13 cellular contexts compared by ENCODE assay signal in the genomic region with DNA sequence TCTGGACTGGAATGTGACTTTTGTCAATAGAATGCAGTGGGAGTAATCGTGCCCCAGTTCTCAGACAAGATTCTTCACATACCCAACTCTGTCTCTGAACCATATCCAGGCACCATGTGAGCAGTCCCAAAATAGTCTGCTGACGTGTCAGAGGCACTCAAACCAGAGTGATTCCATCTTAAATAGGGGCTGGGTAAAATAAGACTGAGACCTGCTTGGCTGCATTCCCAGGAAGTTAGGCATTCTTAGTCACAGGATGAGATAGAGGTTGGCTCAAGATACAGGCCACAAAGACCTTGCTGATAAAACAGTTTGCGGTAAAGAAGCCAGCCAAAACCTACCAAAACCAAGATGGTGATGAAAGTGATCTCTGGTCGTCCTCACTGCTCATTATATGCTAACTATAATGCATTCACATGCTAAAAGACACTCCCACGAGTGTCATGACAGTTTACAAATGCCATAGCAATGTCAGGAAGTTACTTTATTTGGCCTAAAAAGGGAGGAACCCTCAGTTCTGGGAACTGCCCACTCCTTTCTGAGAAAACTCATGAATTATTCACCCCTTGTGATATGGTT. TPM values are rescaled to one million over a fixed set of nuclear protein-coding genes. Genes with fewer than 3 reads are reported as not detected.
A peak's percentile ranks its signal among the peaks of the same experiment; 100 is the strongest.
DNase-seq lines count a peak whose midpoint lies in the region; ATAC-seq and TF ChIP-seq lines count a peak whose summit lies in the region.
"Had no signal": no experiment of that assay in that cellular context is flagged by ENCODE, and none has a peak within 500 bp of the region (broad histone marks: within the 10 kb centered on the region; RNA-seq: fewer than 3 reads in every experiment).

No MANE protein-coding gene starts in this region.

- TF ChIP-seq CTCF in AG09309 (IDR thresholded peaks at IDR 0.05; ENCODE audit: control insufficient read depth, insufficient read depth, low read depth, low read length, missing control alignments) (no peak), coronary artery (IDR thresholded peaks at IDR 0.05) (no peak), kidney epithelial cell (IDR thresholded peaks at IDR 0.05; ENCODE audit: insufficient read depth, low read length, poor library complexity, severe bottlenecking) (no peak)

- DNase-seq in AG09309 (ENCODE audit: low read depth): peak; percentile 90
- DNase-seq in LHCN-M2 (ENCODE audit: low read depth): peak; percentile 95
- peak; percentile 76 for DNase-seq in coronary artery (ENCODE audit: low spot score)
- DNase-seq in kidney epithelial cell (ENCODE audit: low read depth): peak; percentile 25
- no peak for DNase-seq in NOMO-1 treated with dmso at 0.1 percent for 144 hours (lab: John Stamatoyannopoulos, UW; ENCODE audit: unreplicated experiment)
- DNase-seq in stimulated activated CD4-positive, alpha-beta T cell treated with anti-CD3 and anti-CD28 coated beads, Interleukin-4, amount 100 ng/mL, for 1 hour: no peak
- DNase-seq: CD4-positive, CD25-positive, alpha-beta regulatory T cell; NCI-H1436 treated with DMSO at 0.1 percent for 48 hours; SHP77 had no signal

- H3K4me3 ChIP-seq in AG09309 (ENCODE audit: control insufficient read depth, low read depth, low read length) (no peak overlapping the region), coronary artery (no peak overlapping the region), kidney epithelial cell (ENCODE audit: low read depth, low read length) (no peak overlapping the region)
- H3K4me3 ChIP-seq: ascending aorta had no signal

- ATAC-seq in HG03280 (IDR thresholded peaks at IDR 0.05; ENCODE audit: unreplicated experiment): no peak
- no peak for ATAC-seq in GM21576 (IDR thresholded peaks at IDR 0.05; ENCODE audit: unreplicated experiment)

- no peaks in the 10 kb centered on the region for H3K36me3 ChIP-seq in kidney epithelial cell (ENCODE audit: control insufficient read depth, insufficient read depth, low read length)
- H3K36me3 ChIP-seq: ascending aorta, neutrophil had no signal

- no peaks in the 10 kb centered on the region for H3K27me3 ChIP-seq in kidney epithelial cell (ENCODE audit: control insufficient read depth, insufficient read depth, low read length)
- H3K27me3 ChIP-seq: ascending aorta, neutrophil had no signal

- H3K27ac ChIP-seq in coronary artery: peak overlapping the region in 1 of 2 donors; percentile 68
- H3K27ac ChIP-seq: ascending aorta, neutrophil had no signal

RNA-seq across cellular contexts. Expression of gene PLCXD3, which starts 16.9 kb away (rescaled TPM):
- total RNA-seq in LHCN-M2 (2014; rRNA removed): 0.06 and 0.11 TPM in 2 replicates
- 0.01 TPM for polyA plus RNA-seq in LHCN-M2 (2012)
- 0.48 and 0.84 TPM in 2 replicates for total RNA-seq in kidney epithelial cell
- total RNA-seq: CD4-positive, CD25-positive, alpha-beta regulatory T cell had no signal
- polyA plus RNA-seq: CD4-positive, CD25-positive, alpha-beta regulatory T cell had no signal

Comparison
In these comparisons a context has a peak if more than half of its experiments do, and no peak if none do; other contexts are left out.
1. DNase-seq: peak in AG09309 (single experiment), LHCN-M2 (single experiment), coronary artery (single experiment) and kidney epithelial cell (single experiment); none in NOMO-1 treated with dmso at 0.1 percent for 144 hours (single experiment) and stimulated activated CD4-positive, alpha-beta T cell treated with anti-CD3 and anti-CD28 coated beads, Interleukin-4, amount 100 ng/mL, for 1 hour (single experiment).